12 cellular contexts compared by ENCODE assay signal in the genomic region with DNA sequence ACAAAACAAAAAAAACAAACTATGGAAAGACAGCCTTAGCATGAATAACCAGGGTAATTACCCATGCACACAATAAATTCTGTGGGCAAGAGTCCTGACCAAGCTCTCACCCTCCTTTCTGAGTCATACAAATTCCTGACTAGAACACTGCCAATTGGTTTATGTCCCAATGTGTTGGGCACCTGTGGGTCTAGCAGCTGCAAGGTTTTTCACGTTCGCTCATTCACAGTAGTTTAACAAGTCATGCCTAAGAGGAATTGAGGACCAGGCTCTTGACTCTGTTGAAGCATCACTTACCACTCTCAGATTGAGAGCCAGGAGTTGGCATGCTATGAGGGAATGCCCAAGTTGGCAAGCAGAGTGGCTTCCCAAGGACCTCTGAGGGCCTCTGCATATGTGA.
A peak's percentile ranks its signal among the peaks of the same experiment; 100 is the strongest.
DNase-seq lines count a peak whose midpoint lies in the region; ATAC-seq lines count a peak whose summit lies in the region.
"Had no signal": no experiment of that assay in that cellular context is flagged by ENCODE, and none has a peak within 500 bp of the region (broad histone marks: within the 10 kb centered on the region; RNA-seq: fewer than 3 reads in every experiment).

No MANE protein-coding gene starts in this region.

- ATAC-seq in GM19328 (IDR thresholded peaks at IDR 0.05; ENCODE audit: unreplicated experiment): no peak
- ATAC-seq: activated CD4-positive, alpha-beta T cell treated with anti-CD3 and anti-CD28 coated beads for 36 hours; sciatic nerve had no signal

- no peak overlapping the region for H3K4me3 ChIP-seq in skeletal muscle cell (ENCODE audit: low read depth, low read length)

- H3K27ac ChIP-seq in caudate nucleus (ENCODE audit: low read depth, low read length): no peak overlapping the region

- DNase-seq in HCEC 1CT (peak; percentile 70), NCI-H446 (lab: John Stamatoyannopoulos, UW) (peak; percentile 12 to 39), dermis blood vessel endothelial cell (peak; percentile 4), skeletal muscle cell (ENCODE audit: low read depth) (peak; percentile 60), caudate nucleus (lab: John Stamatoyannopoulos, UW) (no peak)
- no peak for DNase-seq in effector CD8-positive, alpha-beta T cell (lab: John Stamatoyannopoulos, UW)
- DNase-seq: activated CD4-positive, alpha-beta T cell treated with anti-CD3 and anti-CD28 coated beads for 36 hours; activated T-cell treated with anti-CD3 and anti-CD28 coated beads, Interleukin-2, amount 50 U/mL, for 48 hours; CD8-positive, alpha-beta memory T cell; NCI-H1694 treated with DMSO at 0.1 percent for 48 hours had no signal

Comparison
In these comparisons a context has a peak if more than half of its experiments do, and no peak if none do; other contexts are left out.
1. DNase-seq: peak in HCEC 1CT (single experiment), NCI-H446 (2 of 2), dermis blood vessel endothelial cell (single experiment) and skeletal muscle cell (single experiment); none in caudate nucleus (0 of 61) and effector CD8-positive, alpha-beta T cell (single experiment).